Comparison of ENCODE assay signal across 16 cellular contexts in genomic region chr1:44524180-44524579, GRCh38.
DNase-seq lines count a peak whose midpoint lies in the region; ATAC-seq and TF ChIP-seq lines count a peak whose summit lies in the region.
"Had no signal": no experiment of that assay in that cellular context is flagged by ENCODE, and none has a peak within 500 bp of the region (broad histone marks: within the 10 kb centered on the region; RNA-seq: fewer than 3 reads in every experiment).

No MANE protein-coding gene starts in this region.

- H2BK5ac ChIP-seq in trophoblast cell (ENCODE audit: low read depth, low read length, poor library complexity) = no peak overlapping the region

- peaks cover 16% of the 10 kb centered on the region for H3K4me1 ChIP-seq in cardiac muscle cell (ENCODE audit: low read depth)
- peaks cover 3% of the 10 kb centered on the region in 2 experiments for H3K4me1 ChIP-seq in trophoblast cell (ENCODE audit: control insufficient read depth in 1 of 2, insufficient read depth in 2 of 2, low read length in 2 of 2)
- no peaks in the 10 kb centered on the region for H3K4me1 ChIP-seq in testis

- no peaks in the 10 kb centered on the region for H3K36me3 ChIP-seq in cardiac muscle cell
- H3K36me3 ChIP-seq in trophoblast cell (ENCODE audit: control insufficient read depth in 1 of 2, insufficient read depth in 2 of 2, low read length in 2 of 2) = no peaks in the 10 kb centered on the region
- no peaks in the 10 kb centered on the region for H3K36me3 ChIP-seq in testis (ENCODE audit: low read depth, missing control alignments)

- H3K14ac ChIP-seq in trophoblast cell (ENCODE audit: low read length) = no peak overlapping the region

- H3K27ac ChIP-seq in cardiac muscle cell (no peak overlapping the region), angular gyrus (ENCODE audit: low read depth, low read length) (peak overlapping the region; percentile 86), trophoblast cell (ENCODE audit: low read depth, low read length) (no peak overlapping the region), testis (no peak overlapping the region)

- H3K79me1 ChIP-seq in trophoblast cell (ENCODE audit: low read length) = no peaks in the 10 kb centered on the region

- H3K4ac ChIP-seq in trophoblast cell (ENCODE audit: low read depth, low read length) = no peak overlapping the region

- no peak overlapping the region for H3K23ac ChIP-seq in trophoblast cell (ENCODE audit: low read length)

- H3K4me2 ChIP-seq in trophoblast cell (ENCODE audit: low read length) = peak overlapping the region; percentile 53

- H4K8ac ChIP-seq in trophoblast cell (ENCODE audit: low read depth, low read length) = no peak overlapping the region

- TF ChIP-seq POLR2A in testis (IDR thresholded peaks at IDR 0.05) = no peak

- H3K27me3 ChIP-seq in cardiac muscle cell = no peaks in the 10 kb centered on the region
- H3K27me3 ChIP-seq in trophoblast cell (ENCODE audit: insufficient read depth, low read length) = no peaks in the 10 kb centered on the region
- H3K27me3 ChIP-seq in testis = no peaks in the 10 kb centered on the region

- H3K18ac ChIP-seq in trophoblast cell (ENCODE audit: low read length) = no peak overlapping the region

- no peaks in the 10 kb centered on the region for H3K79me2 ChIP-seq in trophoblast cell (ENCODE audit: control insufficient read depth, insufficient read depth, low read length, poor library complexity)

- no peak overlapping the region for H4K91ac ChIP-seq in trophoblast cell (ENCODE audit: low read depth, low read length)

- ATAC-seq in left ventricle myocardium superior (no peak), HG02678 (IDR thresholded peaks at IDR 0.05; ENCODE audit: unreplicated experiment) (no peak), GM19351 (IDR thresholded peaks at IDR 0.05; ENCODE audit: unreplicated experiment) (no peak)

- intact Hi-C loops in left ventricle myocardium superior (cut with micrococcal nuclease) = no loop called here
- intact Hi-C loops in testis (cut with DNase I; ENCODE audit: low total_unique reads) = no loop called here

- H4K12ac ChIP-seq in trophoblast cell (ENCODE audit: low read depth, low read length) = no peak overlapping the region

- no peak overlapping the region for H2AK5ac ChIP-seq in trophoblast cell (ENCODE audit: low read length)

- H3K9ac ChIP-seq in trophoblast cell (ENCODE audit: low read length) = no peak overlapping the region

- no CpG with 5 or more reads among the region's 11 CpGs for WGBS in trophoblast cell (ENCODE audit: extremely low coverage, insufficient coverage, insufficient read length)
- WGBS in testis, 2 donors = 32 to 35% methylated on average over 11 of the region's 11 CpGs

- no peak overlapping the region for H2AFZ ChIP-seq in trophoblast cell (ENCODE audit: insufficient read depth, low read length, poor library complexity)

- H3K4me3 ChIP-seq in cardiac muscle cell (peak overlapping the region; percentile 29), iPS-18c (ENCODE audit: insufficient read depth, low read depth, low read length) (peak overlapping the region; percentile 45), trophoblast cell (ENCODE audit: low read depth, low read length) (no peak overlapping the region), testis (no peak overlapping the region)

- no peaks in the 10 kb centered on the region for H3K9me3 ChIP-seq in cardiac muscle cell (ENCODE audit: low read depth)
- no peaks in the 10 kb centered on the region for H3K9me3 ChIP-seq in iPS-18c (ENCODE audit: control insufficient read depth, insufficient read depth, low read length)
- no peaks in the 10 kb centered on the region for H3K9me3 ChIP-seq in trophoblast cell (ENCODE audit: insufficient read depth, low read depth, low read length)
- no peaks in the 10 kb centered on the region for H3K9me3 ChIP-seq in testis

- DNase-seq in cardiac muscle cell (ENCODE audit: low read depth in 1 of 2, low spot score in 1 of 2) = no peak
- DNase-seq in left ventricle myocardium superior = no peak
- DNase-seq in trophoblast cell = no peak
- DNase-seq in testis = no peak
- DNase-seq: activated CD4-positive, alpha-beta T cell treated with anti-CD3 and anti-CD28 coated beads, Interleukin-2, amount 10 ng/mL, durations not matched to agents 7 days and 5 days; activated naive CD4-positive, alpha-beta T cell; activated T-cell treated with anti-CD3 and anti-CD28 coated beads for 4 hours; aorta; CD4-positive, alpha-beta memory T cell; foreskin fibroblast; NCI-H146; stimulated activated CD4-positive, alpha-beta T cell treated with anti-CD3 and anti-CD28 coated beads, Interleukin-2, amount 100 ng/mL, for 48 hours had no signal

- TF ChIP-seq CTCF in cardiac muscle cell (IDR thresholded peaks at IDR 0.05; ENCODE audit: low read depth, low read length) = no peak
- no peak for TF ChIP-seq CTCF in testis (IDR thresholded peaks at IDR 0.05)

- H2BK120ac ChIP-seq in trophoblast cell (ENCODE audit: insufficient read depth, low read length, poor library complexity) = no peak overlapping the region

- H2BK12ac ChIP-seq in trophoblast cell (ENCODE audit: low read length) = no peak overlapping the region

Comparison
In these comparisons a context has a peak if more than half of its experiments do, and no peak if none do; other contexts are left out.
1. H3K4me3 ChIP-seq: peak in cardiac muscle cell (single experiment) and iPS-18c (single experiment); none in trophoblast cell (single experiment) and testis (0 of 2).